18 cellular contexts compared by ENCODE assay signal in genomic region chr14:81314443-81315175, GRCh38.
DNase-seq lines count a peak whose midpoint lies in the region; ATAC-seq, FAIRE-seq and TF ChIP-seq lines count a peak whose summit lies in the region.
"Had no signal": no experiment of that assay in that cellular context is flagged by ENCODE, and none has a peak within 500 bp of the region (broad histone marks: within the 10 kb centered on the region; RNA-seq: fewer than 3 reads in every experiment).

No MANE protein-coding gene starts in this region.

- H3K9me3 Mint-ChIP-seq in neural crest cell: no peaks in the 10 kb centered on the region
- no peaks in the 10 kb centered on the region for H3K9me3 Mint-ChIP-seq in Calu3 (ENCODE audit: low read depth, unreplicated experiment)
- H3K9me3 Mint-ChIP-seq: activated naive CD8-positive, alpha-beta T cell treated with anti-CD3 and anti-CD28 coated beads, Interleukin-2, amount 10 ng/mL, durations not matched to agents 7 days and 5 days; CD4-positive, alpha-beta memory T cell; effector memory CD8-positive, alpha-beta T cell; T-cell had no signal

- DNase-seq in NCI-H69 (lab: John Stamatoyannopoulos, UW): peak; percentile 99
- DNase-seq in H1 (ENCODE audit: low read depth in 1 of 2, low spot score in 2 of 2): no peak
- DNase-seq in neural crest cell (ENCODE audit: low read depth, low spot score): no peak
- DNase-seq in retina: no peak
- no peak for DNase-seq in T-helper 17 cell
- no peak for DNase-seq in Calu3
- DNase-seq: activated naive CD8-positive, alpha-beta T cell treated with anti-CD3 and anti-CD28 coated beads, Interleukin-2, amount 10 ng/mL, durations not matched to agents 7 days and 5 days; CD4-positive, alpha-beta memory T cell; effector memory CD8-positive, alpha-beta T cell; NCI-H2107; stimulated activated CD4-positive, alpha-beta T cell treated with anti-CD3 and anti-CD28 coated beads, Interleukin-4, amount 100 ng/mL, for 1 hour; T-cell had no signal

- peaks cover 0 to 15% of the 10 kb centered on the region in 2 experiments; a peak in 2 of 4 replicates for H3K79me2 ChIP-seq in H1 (ENCODE audit: control insufficient read depth in 1 of 2, insufficient read depth in 2 of 2, low read length in 2 of 2)
- H3K79me2 ChIP-seq: parathyroid adenoma had no signal

- H2BK12ac ChIP-seq in H1 (ENCODE audit: low read depth, low read length): peak overlapping the region; percentile 96; the same call in 1 of the 2 replicates

- H3K36me3 Mint-ChIP-seq in neural crest cell (ENCODE audit: low read depth): peaks cover 8% of the 10 kb centered on the region
- H3K36me3 Mint-ChIP-seq in T-helper 17 cell (ENCODE audit: low read depth): no peaks in the 10 kb centered on the region
- no peaks in the 10 kb centered on the region for H3K36me3 Mint-ChIP-seq in Calu3 (ENCODE audit: insufficient read depth, unreplicated experiment)
- H3K36me3 Mint-ChIP-seq: activated naive CD8-positive, alpha-beta T cell treated with anti-CD3 and anti-CD28 coated beads, Interleukin-2, amount 10 ng/mL, durations not matched to agents 7 days and 5 days; CD4-positive, alpha-beta memory T cell; T-cell had no signal

- intact Hi-C loops in Calu3 (cut with micrococcal nuclease; ENCODE audit: unreplicated experiment): no loop called here

- H3K27me3 Mint-ChIP-seq in neural crest cell (ENCODE audit: low read depth): no peaks in the 10 kb centered on the region
- H3K27me3 Mint-ChIP-seq in T-helper 17 cell: peaks cover 38% of the 10 kb centered on the region
- no peaks in the 10 kb centered on the region for H3K27me3 Mint-ChIP-seq in Calu3 (ENCODE audit: unreplicated experiment)

- peak; percentile 45 for FAIRE-seq in H1 (lab: Jason Lieb, UNC)
- FAIRE-seq: K562 had no signal

- H3K4me1 ChIP-seq in HUES48 (ENCODE audit: control insufficient read depth, insufficient read depth, low read length) (peaks cover 56% of the 10 kb centered on the region), H1 (replicated peaks in 1 of 4; ENCODE audit: control insufficient read depth in 3 of 4, insufficient read depth in 4 of 4, low read length in 3 of 4) (peaks cover 6 to 29% (median 23%) of the 10 kb centered on the region in 4 experiments; a peak in 6 of 7 replicates)

- H2BK120ac ChIP-seq in H1 (replicated peaks; ENCODE audit: low read depth, low read length): peak overlapping the region; percentile 41

- H3K36me3 ChIP-seq in HUES48 (ENCODE audit: control insufficient read depth, insufficient read depth, low read length) (no peaks in the 10 kb centered on the region), H1 (ENCODE audit: control insufficient read depth in 2 of 4, insufficient read depth in 4 of 4, low read length in 3 of 4) (no peaks in the 10 kb centered on the region; a peak in 1 of 8 replicates)
- H3K36me3 ChIP-seq: cardiac muscle cell had no signal

- H3K18ac ChIP-seq in H1 (ENCODE audit: extremely low read depth, low read length): no peak overlapping the region; the same call in 1 of the 2 replicates

- H2AK5ac ChIP-seq in H1 (ENCODE audit: low read depth, low read length): peak overlapping the region; percentile 78; the same call in 1 of the 2 replicates

- H3K4ac ChIP-seq in H1 (replicated peaks; ENCODE audit: insufficient read length, low read depth, low read length): peak overlapping the region; percentile 8

- TF ChIP-seq CTCF in H1 (IDR thresholded peaks at IDR 0.05; ENCODE audit: control extremely low read depth in 1 of 3, insufficient read depth in 1 of 3, low read depth in 1 of 3, low read length in 3 of 3) (no peak), neural crest cell (conservative IDR thresholded peaks at IDR 0.05) (no peak), Calu3 (IDR thresholded peaks at IDR 0.05; ENCODE audit: unreplicated experiment) (no peak)

- H2AFZ ChIP-seq in H1 (ENCODE audit: low read length): no peak overlapping the region
- H2AFZ ChIP-seq: parathyroid adenoma had no signal

- H2BK20ac ChIP-seq in H1 (ENCODE audit: low read length): no peak overlapping the region; the same call in 1 of the 2 replicates

- no peaks in the 10 kb centered on the region for H4K20me1 ChIP-seq in H1 (replicated peaks in 1 of 2; ENCODE audit: control insufficient read depth in 1 of 2, insufficient read depth in 2 of 2, low read length in 2 of 2)

- peak overlapping the region; percentile 59; the same call in 1 of the 2 replicates for H3K9ac ChIP-seq in HUES48 (ENCODE audit: low read depth, low read length)
- peak overlapping the region in 2 of 4 experiments; percentile 62 to 69; a peak in 3 of 7 replicates for H3K9ac ChIP-seq in H1 (replicated peaks in 1 of 4; ENCODE audit: extremely low read depth in 1 of 4, low read depth in 3 of 4, low read length in 3 of 4)
- H3K9ac ChIP-seq: parathyroid adenoma had no signal

- no peak overlapping the region for H4K8ac ChIP-seq in H1 (ENCODE audit: extremely low read depth, insufficient read depth, low read length)

- TF ChIP-seq RAD21 in H1 (IDR thresholded peaks at IDR 0.05 in 1 of 2, conservative IDR thresholded peaks at IDR 0.05 in 1 of 2; ENCODE audit: low read depth in 2 of 2, low read length in 2 of 2): no peak

- H4K5ac ChIP-seq in H1 (ENCODE audit: insufficient read length, low read depth, low read length): peak overlapping the region; percentile 25

- no peak overlapping the region for H3K23ac ChIP-seq in H1 (ENCODE audit: insufficient read length)

- WGBS in H1 (ENCODE audit: extremely low coverage in 1 of 2, insufficient coverage in 1 of 2, insufficient read length in 1 of 2, insufficient replicate concordance in 2 of 2, low coverage in 1 of 2, low lambda C conversion rate in 2 of 2, missing lambda C conversion rate in 1 of 2), 2 experiments: 71% methylated on average over 4 of the region's 4 CpGs; no CpG with 5 or more reads in 1 of the 2 experiments

- peak overlapping the region; percentile 85 for H4K91ac ChIP-seq in H1 (replicated peaks; ENCODE audit: insufficient read length, low read length)

- no peaks in the 10 kb centered on the region for H3K27me3 ChIP-seq in HUES48 (ENCODE audit: control insufficient read depth, insufficient read depth, low read length)
- H3K27me3 ChIP-seq in H1 (replicated peaks in 1 of 4; ENCODE audit: control insufficient read depth in 3 of 4, extremely low read depth in 1 of 4, insufficient read depth in 3 of 4, low read length in 3 of 4): no peaks in the 10 kb centered on the region
- H3K27me3 ChIP-seq: cardiac muscle cell had no signal

- CTCF ChIA-PET in H1 (lab: Charles Lee; ENCODE audit: partially characterized antibody): interaction anchor here (1.3 to 1.8 kb wide), 2 partner anchors 13 to 45 kb away, joined by 6 to 12 read pairs; no protein-coding TSS in a partner anchor
- CTCF ChIA-PET in Calu3 (lab: Charles Lee): no interaction called here

- no peak for TF ChIP-seq EP300 in H1 (IDR thresholded peaks at IDR 0.05; ENCODE audit: borderline replicate concordance in 1 of 2, low read depth in 2 of 2, low read length in 2 of 2)

- no TSS peak for BruUV-seq in Calu3 (replicated peaks; lab: Mats Ljungman, UMichigan)

- ATAC-seq in HG02623 (IDR thresholded peaks at IDR 0.05; ENCODE audit: unreplicated experiment): no peak
- ATAC-seq in T-helper 17 cell: no peak
- ATAC-seq: effector memory CD8-positive, alpha-beta T cell; K562; left lobe of liver; T-cell had no signal

- no peaks in the 10 kb centered on the region for H3K9me3 ChIP-seq in HUES48 (ENCODE audit: control insufficient read depth, insufficient read depth, low read length)
- H3K9me3 ChIP-seq in H1 (ENCODE audit: insufficient read depth in 2 of 2, low read depth in 1 of 2, low read length in 1 of 2): no peaks in the 10 kb centered on the region
- no peaks in the 10 kb centered on the region for H3K9me3 ChIP-seq in T-helper 17 cell (ENCODE audit: control insufficient read depth, low read length, poor library complexity, severe bottlenecking)

- POLR2A ChIA-PET in H1 (lab: Charles Lee; ENCODE audit: partially characterized antibody): interaction anchor here (1.1 to 2.2 kb wide), 5 partner anchors 10 to 120 kb away, joined by 3 to 10 read pairs (median 5); partner anchors contain the start of gene GTF2A1

- H3K27ac Mint-ChIP-seq in neural crest cell (ENCODE audit: unreplicated experiment) (peak overlapping the region; percentile 96), T-helper 17 cell (no peak overlapping the region), Calu3 (ENCODE audit: unreplicated experiment) (no peak overlapping the region)
- H3K27ac Mint-ChIP-seq: activated naive CD8-positive, alpha-beta T cell treated with anti-CD3 and anti-CD28 coated beads, Interleukin-2, amount 10 ng/mL, durations not matched to agents 7 days and 5 days; CD4-positive, alpha-beta memory T cell; effector memory CD8-positive, alpha-beta T cell; T-cell had no signal

- no peaks in the 10 kb centered on the region for H3K79me1 ChIP-seq in H1 (ENCODE audit: low read depth, low read length)

- TF ChIP-seq POLR2A in H1 (IDR thresholded peaks at IDR 0.05; ENCODE audit: control extremely low read depth in 1 of 2, low read depth in 2 of 2, low read length in 2 of 2): no peak

- no peak overlapping the region for H2BK15ac ChIP-seq in H1 (ENCODE audit: low read length)

- H3K4me3 ChIP-seq in HUES48 (ENCODE audit: low read depth, low read length) (no peak overlapping the region; the same call in 1 of the 2 replicates), H1 (ENCODE audit: extremely low read depth in 1 of 4, insufficient read depth in 2 of 4, low read depth in 3 of 4, low read length in 4 of 4) (peak overlapping the region in 1 of 4 experiments; percentile 27; a peak in 1 of 8 replicates)
- H3K4me3 ChIP-seq: cardiac muscle cell, K562 had no signal

- no peak overlapping the region for H3K56ac ChIP-seq in H1 (replicated peaks; ENCODE audit: insufficient read length, low read depth, low read length)

- H3K23me2 ChIP-seq in H1 (ENCODE audit: low read depth, low read length): no peaks in the 10 kb centered on the region

- H2BK5ac ChIP-seq in H1 (ENCODE audit: low read depth, low read length): 0 out of 2 replicates have a peak overlapping the region, but pooled peaks have one; percentile 28

- H3K4me3 Mint-ChIP-seq in neural crest cell (peak overlapping the region; percentile 33), T-helper 17 cell (no peak overlapping the region), Calu3 (ENCODE audit: low read depth, unreplicated experiment) (no peak overlapping the region)
- H3K4me3 Mint-ChIP-seq: activated naive CD8-positive, alpha-beta T cell treated with anti-CD3 and anti-CD28 coated beads, Interleukin-2, amount 10 ng/mL, durations not matched to agents 7 days and 5 days; CD4-positive, alpha-beta memory T cell; effector memory CD8-positive, alpha-beta T cell; T-cell had no signal

- H3K27ac ChIP-seq in HUES48 (ENCODE audit: low read depth, low read length) (peak overlapping the region; percentile 94), H1 (ENCODE audit: low read depth, low read length) (peak overlapping the region; percentile 90)
- H3K27ac ChIP-seq: cardiac muscle cell, parathyroid adenoma had no signal

- no peak overlapping the region for H3K14ac ChIP-seq in H1 (ENCODE audit: insufficient read length)

- H3K4me1 Mint-ChIP-seq in neural crest cell (peaks cover 40% of the 10 kb centered on the region), T-helper 17 cell (no peaks in the 10 kb centered on the region), Calu3 (ENCODE audit: low read depth, unreplicated experiment) (peaks cover 10% of the 10 kb centered on the region)
- H3K4me1 Mint-ChIP-seq: activated naive CD8-positive, alpha-beta T cell treated with anti-CD3 and anti-CD28 coated beads, Interleukin-2, amount 10 ng/mL, durations not matched to agents 7 days and 5 days; CD4-positive, alpha-beta memory T cell; T-cell had no signal

- peak overlapping the region; percentile 38 to 53; a peak in 3 of 4 replicates for H3K4me2 ChIP-seq in H1 (ENCODE audit: insufficient read depth in 1 of 2, low read depth in 2 of 2, low read length in 2 of 2)
